In genomic region chr15:60883691-60884319, GRCh38 we compare ENCODE assay signal across 29 cellular contexts.
"Had no signal": no experiment of that assay in that cellular context is flagged by ENCODE, and none has a peak within 500 bp of the region (broad histone marks: within the 10 kb centered on the region; RNA-seq: fewer than 3 reads in every experiment).

No MANE protein-coding gene starts in this region.

- H3K4me1 ChIP-seq: pancreas, prostate gland, right lobe of liver, testis, transverse colon, uterus had no signal

- DNase-seq: naive thymus-derived CD8-positive, alpha-beta T cell; nephron progenitor cell; nucleus accumbens; pancreas; right cardiac atrium; right lobe of liver; sigmoid colon; spleen; stimulated activated CD4-positive, alpha-beta T cell treated with anti-CD3 and anti-CD28 coated beads, Interleukin-12 subunit alpha, Interleukin-12 subunit beta, amount 100 ng/mL, for 4 hours; stimulated activated CD4-positive, alpha-beta T cell treated with anti-CD3 and anti-CD28 coated beads, Interleukin-1b, Interleukin-23, amount 100 ng/mL, for 48 hours; stimulated activated CD4-positive, alpha-beta T cell treated with anti-CD3 and anti-CD28 coated beads, Interleukin-4, amount 100 ng/mL, for 1 hour; stimulated activated CD4-positive, alpha-beta T cell treated with anti-CD3 and anti-CD28 coated beads, Interleukin-4, amount 100 ng/mL, for 4 hours; stimulated activated CD8-positive, alpha-beta memory T cell treated with anti-CD3 and anti-CD28 coated beads, Interleukin-4, amount 100 ng/mL, for 48 hours; stimulated activated naive CD4-positive, alpha-beta T cell; stimulated activated naive CD8-positive, alpha-beta T cell treated with anti-CD3 and anti-CD28 coated beads, Interleukin-15, amount 100 ng/mL, for 72 hours; stimulated activated naive CD8-positive, alpha-beta T cell treated with anti-CD3 and anti-CD28 coated beads, Interleukin-15, Interleukin-2, amounts not matched to agents 100 U/mL and 50 U/mL, for 24 hours; substantia nigra; testis; tibial artery; transverse colon; upper lobe of right lung; uterus had no signal

- H3K4me3 ChIP-seq: pancreas, prostate gland, right lobe of liver, sigmoid colon, skin epidermis, smooth muscle cell, spleen, suprapubic skin, testis, tibial artery, transverse colon, upper lobe of right lung, uterus had no signal

- H3K4me2 ChIP-seq: smooth muscle cell had no signal

- H3K27me3 ChIP-seq: neutrophil, pancreas, right lobe of liver, sigmoid colon, spleen, suprapubic skin, testis, tibial artery, transverse colon, upper lobe of right lung, uterus had no signal

- H3K9me3 ChIP-seq: neutrophil, pancreas, prostate gland, right lobe of liver, sigmoid colon, spleen, suprapubic skin, testis, tibial artery, transverse colon, upper lobe of right lung, uterus had no signal

- H3K27ac ChIP-seq: neutrophil, pancreas, prostate gland, right lobe of liver, sigmoid colon, skin epidermis, spleen, suprapubic skin, testis, tibial artery, transverse colon, upper lobe of right lung, uterus had no signal

- ATAC-seq: naive thymus-derived CD8-positive, alpha-beta T cell; natural killer cell treated with Interleukin-12 subunit alpha and Interleukin-12 subunit beta and Interleukin-15 and Interleukin-18, amount 100 ng/mL, for 72 hours; pancreas; right cardiac atrium; right lobe of liver; stimulated activated memory B cell treated with anti-CD40 and anti-IgM and Interleukin-4, amounts not matched to agents 10 μg/mL and 1 μg/mL and 100 μg/mL, for 72 hours; stimulated activated naive CD8-positive, alpha-beta T cell treated with anti-CD3 and anti-CD28 coated beads, Interleukin-15, amount 100 ng/mL, for 72 hours; stimulated activated naive CD8-positive, alpha-beta T cell treated with anti-CD3 and anti-CD28 coated beads, Interleukin-15, Interleukin-2, amounts not matched to agents 100 U/mL and 50 U/mL, for 24 hours; upper lobe of right lung had no signal

- H3K36me3 ChIP-seq: neutrophil, pancreas, prostate gland, right lobe of liver, sigmoid colon, spleen, suprapubic skin, tibial artery, transverse colon, upper lobe of right lung, uterus had no signal
